27 cellular contexts compared by ENCODE assay signal in the genomic region with DNA sequence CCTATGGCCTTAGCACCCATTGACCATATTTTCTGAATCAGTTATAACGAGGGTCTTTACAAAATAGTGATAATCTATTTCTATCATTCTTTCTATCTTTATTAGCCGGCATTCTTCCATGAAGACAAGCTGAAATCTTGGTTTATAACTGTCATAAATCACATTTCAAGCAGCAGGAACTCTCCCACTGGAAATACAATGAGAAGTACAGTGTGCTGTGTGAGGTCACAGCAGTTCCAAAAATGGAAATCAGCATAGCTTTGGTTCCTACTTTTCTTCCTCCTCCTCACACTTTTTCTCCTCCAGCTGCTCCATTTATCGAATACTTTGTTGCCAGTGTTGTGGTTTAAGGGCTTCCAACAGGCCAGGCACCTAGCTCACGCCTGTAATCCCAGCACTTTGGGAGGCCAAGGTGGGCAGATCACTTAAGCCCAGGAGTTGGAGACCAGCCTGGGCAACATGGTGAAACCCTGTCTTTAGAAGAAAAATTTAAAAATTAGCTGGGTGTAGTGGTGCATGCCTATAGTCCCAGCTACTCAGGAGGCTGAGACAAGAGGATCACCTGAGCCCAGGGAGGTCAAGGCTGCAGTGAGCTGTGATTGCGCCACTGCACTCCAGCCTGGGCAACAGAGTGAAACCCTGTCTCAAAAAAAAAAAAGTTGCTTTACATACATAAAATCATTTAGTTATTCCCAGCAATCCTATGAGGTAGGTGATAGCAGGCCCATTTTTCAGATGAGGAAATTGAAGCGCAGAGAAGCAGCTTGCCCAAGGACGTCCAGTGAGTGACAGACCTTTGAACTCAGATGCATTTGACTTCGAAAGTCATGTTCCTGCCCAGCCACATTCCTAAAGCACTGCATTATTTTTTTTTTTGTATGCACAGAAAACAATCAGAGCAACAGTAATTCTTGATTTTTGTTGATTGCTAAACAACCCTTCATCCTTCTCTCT. TPM values are rescaled to one million over a fixed set of nuclear protein-coding genes. Genes with fewer than 3 reads are reported as not detected.
DNase-seq lines count a peak whose midpoint lies in the region; ATAC-seq, FAIRE-seq and TF ChIP-seq lines count a peak whose summit lies in the region.
"Had no signal": no experiment of that assay in that cellular context is flagged by ENCODE, and none has a peak within 500 bp of the region (broad histone marks: within the 10 kb centered on the region; RNA-seq: fewer than 3 reads in every experiment).

No MANE protein-coding gene starts in this region.

- peak overlapping the region; percentile 3 for H2AFZ ChIP-seq in HCT116 (ENCODE audit: low read depth, low read length, poor library complexity, severe bottlenecking)
- H2AFZ ChIP-seq: hepatocyte had no signal

- peaks cover 2% of the 10 kb centered on the region for H3K9me3 Mint-ChIP-seq in activated naive CD8-positive, alpha-beta T cell treated with anti-CD3 and anti-CD28 coated beads for 36 hours
- no peaks in the 10 kb centered on the region for H3K9me3 Mint-ChIP-seq in nephron

- no peaks in the 10 kb centered on the region for H3K27me3 ChIP-seq in HCT116 (ENCODE audit: insufficient read depth, low read length)
- H3K27me3 ChIP-seq: hepatocyte had no signal

- H3K36me3 ChIP-seq in HCT116 (ENCODE audit: control insufficient read depth in 1 of 2, insufficient read depth in 2 of 2, low read length in 2 of 2), result no peaks in the 10 kb centered on the region
- H3K36me3 ChIP-seq: thyroid gland had no signal

- intact Hi-C loops in HCT116 (cut with micrococcal nuclease) (no loop called here), left cardiac atrium (cut with DNase I) (no loop called here)

- no peaks in the 10 kb centered on the region for H4K20me1 ChIP-seq in HCT116 (ENCODE audit: insufficient read depth)

- TF ChIP-seq RAD21 in HCT116 (IDR thresholded peaks at IDR 0.05; ENCODE audit: low read depth), result no peak

- H3K79me2 ChIP-seq in HCT116 (ENCODE audit: insufficient read depth, low read length), result no peaks in the 10 kb centered on the region
- H3K79me2 ChIP-seq: hepatocyte had no signal

- POLR2A ChIA-PET in HCT116 (lab: Charles Lee), result no interaction called here

- peaks cover 49% of the 10 kb centered on the region for H3K4me1 Mint-ChIP-seq in activated naive CD8-positive, alpha-beta T cell treated with anti-CD3 and anti-CD28 coated beads for 36 hours
- H3K4me1 Mint-ChIP-seq in nephron, result peaks cover 10% of the 10 kb centered on the region

- RAD21 ChIA-PET in HCT116 (lab: Charles Lee; ENCODE audit: low non-redundant PET in 1 of 2, low total read pairs in 2 of 2, uncharacterized antibody in 2 of 2, unreplicated experiment in 2 of 2), result no interaction called here

- no peak overlapping the region for H3K4me3 ChIP-seq in HCT116 (replicated peaks in 1 of 2; ENCODE audit: low read depth in 1 of 2, low read length in 2 of 2)
- H3K4me3 ChIP-seq: hepatocyte, psoas muscle, SK-N-MC, skin epidermis, thyroid gland had no signal

- TF ChIP-seq POLR2A in GM12891 (IDR thresholded peaks at IDR 0.05; ENCODE audit: low read depth, low read length) (no peak), HCT116 (IDR thresholded peaks at IDR 0.05; ENCODE audit: borderline replicate concordance, extremely low read depth, insufficient read depth, insufficient read length) (no peak), H54 (IDR thresholded peaks at IDR 0.05; ENCODE audit: low read depth, low read length) (no peak)

- no TSS peak for BruUV-seq in HCT116 (replicated peaks; lab: Mats Ljungman, UMichigan)

- peaks cover 48% of the 10 kb centered on the region for H3K27me3 Mint-ChIP-seq in activated naive CD8-positive, alpha-beta T cell treated with anti-CD3 and anti-CD28 coated beads for 36 hours
- peaks cover 49% of the 10 kb centered on the region for H3K27me3 Mint-ChIP-seq in nephron (ENCODE audit: low read depth)

- H3K36me3 Mint-ChIP-seq in activated naive CD8-positive, alpha-beta T cell treated with anti-CD3 and anti-CD28 coated beads for 36 hours, result peaks cover 8% of the 10 kb centered on the region
- no peaks in the 10 kb centered on the region for H3K36me3 Mint-ChIP-seq in nephron (ENCODE audit: low read depth)

- no peak overlapping the region for H3K27ac ChIP-seq in HCT116 (ENCODE audit: low read depth, low read length)
- H3K27ac ChIP-seq: psoas muscle, RWPE1, SK-N-MC, skin epidermis, thyroid gland had no signal

- DNase-seq in GM12891 (ENCODE audit: insufficient read length, low spot score), result no peak
- DNase-seq in HCT116 (ENCODE audit: low read depth, low spot score), result no peak
- DNase-seq in activated naive CD8-positive, alpha-beta T cell treated with anti-CD3 and anti-CD28 coated beads for 36 hours, result no peak
- DNase-seq in H54 (ENCODE audit: insufficient read length, low spot score), result no peak
- no peak for DNase-seq in NCI-H2196 (lab: John Stamatoyannopoulos, UW; ENCODE audit: unreplicated experiment)
- no peak for DNase-seq in left cardiac atrium
- DNase-seq: activated naive CD4-positive, alpha-beta T cell treated with Interleukin-2 at 50 U/mL for 16 hours; DMS79; effector CD4-positive, alpha-beta T cell; foreskin melanocyte; immature natural killer cell; NCI-H1092; NCI-H187 treated with DMSO at 0.1 percent for 48 hours; NCI-H226; NCI-H748 treated with DMSO at 0.1 percent for 48 hours; psoas muscle; stimulated activated CD4-positive, alpha-beta T cell treated with anti-CD3 and anti-CD28 coated beads, Interleukin-1b, Interleukin-23, amount 100 ng/mL, for 48 hours; thyroid gland had no signal

- H3K9me3 ChIP-seq in HCT116 (ENCODE audit: control insufficient read depth in 1 of 2, insufficient read depth in 1 of 2, low read depth in 1 of 2, low read length in 2 of 2), result no peaks in the 10 kb centered on the region
- H3K9me3 ChIP-seq: psoas muscle, thyroid gland had no signal

- peaks cover 0 to 14% of the 10 kb centered on the region in 2 experiments; a peak in 3 of 4 replicates for H3K4me1 ChIP-seq in HCT116 (ENCODE audit: control insufficient read depth in 1 of 2, insufficient read depth in 2 of 2, low read length in 2 of 2)

- FAIRE-seq in GM12891 (lab: Jason Lieb, UNC) (peak; percentile 84), H54 (lab: Jason Lieb, UNC) (no peak)

- peak overlapping the region; percentile 69 for H3K4me3 Mint-ChIP-seq in activated naive CD8-positive, alpha-beta T cell treated with anti-CD3 and anti-CD28 coated beads for 36 hours
- peak overlapping the region in 2 of 3 experiments; percentile 41 to 67 for H3K4me3 Mint-ChIP-seq in nephron
- H3K4me3 Mint-ChIP-seq: immature natural killer cell had no signal

- H3K9ac ChIP-seq in HCT116 (ENCODE audit: low read length), result no peak overlapping the region

- peak overlapping the region; percentile 81 for H3K27ac Mint-ChIP-seq in activated naive CD8-positive, alpha-beta T cell treated with anti-CD3 and anti-CD28 coated beads for 36 hours
- H3K27ac Mint-ChIP-seq in nephron, result no peak overlapping the region
- H3K27ac Mint-ChIP-seq: immature natural killer cell had no signal

- no peak for ATAC-seq in HCT116
- no peak for ATAC-seq in left cardiac atrium
- ATAC-seq: activated CD4-positive, CD25-positive, alpha-beta regulatory T cell treated with anti-CD3 and anti-CD28 coated beads, Interleukin-2, amount 50 U/mL, for 24 hours; psoas muscle had no signal

- TF ChIP-seq CTCF in HCT116 (IDR thresholded peaks at IDR 0.05 in 2 of 3, conservative IDR thresholded peaks at IDR 0.05 in 1 of 3; ENCODE audit: borderline replicate concordance in 1 of 3, insufficient read depth in 1 of 3, low read depth in 2 of 3, low read length in 2 of 3), result no peak
- TF ChIP-seq CTCF in nephron (IDR thresholded peaks at IDR 0.05; ENCODE audit: unreplicated experiment in 3 of 3), result no peak

- no peak overlapping the region for H3K4me2 ChIP-seq in HCT116 (ENCODE audit: low read length)
- H3K4me2 ChIP-seq: hepatocyte had no signal

- CTCF ChIA-PET in HCT116 (lab: Charles Lee), result no interaction called here

- H3K9me2 ChIP-seq in HCT116 (ENCODE audit: insufficient read depth), result no peaks in the 10 kb centered on the region

TF ChIP-seq in GM12891, 5 proteins besides CTCF, POLR2A, EP300 and RAD21:
- TF ChIP-seq PAX5 (IDR thresholded peaks at IDR 0.05; ENCODE audit: insufficient read depth, low read length, severe bottlenecking) (no peak), SPI1 (IDR thresholded peaks at IDR 0.05; ENCODE audit: low read depth, low read length) (no peak), TAF1 (IDR thresholded peaks at IDR 0.05; ENCODE audit: low read depth, low read length) (no peak), POLR2AphosphoS5 (IDR thresholded peaks at IDR 0.05; ENCODE audit: low read depth, low read length) (no peak), POU2F2 (IDR thresholded peaks at IDR 0.05; ENCODE audit: low read depth, low read length) (no peak)

TF ChIP-seq in HCT116, 20 proteins besides CTCF, POLR2A, EP300 and RAD21 (continues in another document):
- no peak for TF ChIP-seq TCF7L2 (IDR thresholded peaks at IDR 0.05; ENCODE audit: borderline replicate concordance, extremely low read depth, insufficient read depth, insufficient read length)
- TF ChIP-seq SIN3A (IDR thresholded peaks at IDR 0.05; ENCODE audit: low read depth), result no peak
- TF ChIP-seq, protein P1, sequence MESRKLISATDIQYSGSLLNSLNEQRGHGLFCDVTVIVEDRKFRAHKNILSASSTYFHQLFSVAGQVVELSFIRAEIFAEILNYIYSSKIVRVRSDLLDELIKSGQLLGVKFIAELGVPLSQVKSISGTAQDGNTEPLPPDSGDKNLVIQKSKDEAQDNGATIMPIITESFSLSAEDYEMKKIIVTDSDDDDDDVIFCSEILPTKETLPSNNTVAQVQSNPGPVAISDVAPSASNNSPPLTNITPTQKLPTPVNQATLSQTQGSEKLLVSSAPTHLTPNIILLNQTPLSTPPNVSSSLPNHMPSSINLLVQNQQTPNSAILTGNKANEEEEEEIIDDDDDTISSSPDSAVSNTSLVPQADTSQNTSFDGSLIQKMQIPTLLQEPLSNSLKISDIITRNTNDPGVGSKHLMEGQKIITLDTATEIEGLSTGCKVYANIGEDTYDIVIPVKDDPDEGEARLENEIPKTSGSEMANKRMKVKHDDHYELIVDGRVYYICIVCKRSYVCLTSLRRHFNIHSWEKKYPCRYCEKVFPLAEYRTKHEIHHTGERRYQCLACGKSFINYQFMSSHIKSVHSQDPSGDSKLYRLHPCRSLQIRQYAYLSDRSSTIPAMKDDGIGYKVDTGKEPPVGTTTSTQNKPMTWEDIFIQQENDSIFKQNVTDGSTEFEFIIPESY (IDR thresholded peaks at IDR 0.05; ENCODE audit: extremely low read depth, insufficient replicate concordance, low read length), result no peak
- no peak for TF ChIP-seq YY1 (IDR thresholded peaks at IDR 0.05; ENCODE audit: extremely low read depth, insufficient replicate concordance, low read depth, low read length)
- no peak for TF ChIP-seq FOSL1 (IDR thresholded peaks at IDR 0.05; ENCODE audit: low read depth)

RNA-seq across cellular contexts. Expression of gene GPR55, which starts 34.0 kb away (rescaled TPM):
- polyA plus RNA-seq in GM12891 (2012; ENCODE audit: low read depth, missing spikeins), result 20.8 TPM
- total RNA-seq in HCT116 (2021; ENCODE audit: unreplicated experiment) (not detected), left cardiac atrium (under 1 TPM in 1 of 2 donors, not detected in 1; 0.08 TPM)
- polyA plus RNA-seq in HCT116 (2012), result 0.08 TPM in 1 of 2 replicates, not detected in the other
- total RNA-seq in activated naive CD8-positive, alpha-beta T cell treated with anti-CD3 and anti-CD28 coated beads for 36 hours, result 10 to 100 TPM; 18.8 to 20.4 TPM
- polyA plus RNA-seq: hepatocyte, immature natural killer cell had no signal

RNA-seq across cellular contexts. Expression of gene SPATA3, which starts 36.8 kb away (rescaled TPM):
- polyA plus RNA-seq in GM12891 (2012; ENCODE audit: low read depth, missing spikeins), result not detected
- total RNA-seq in HCT116 (2021; ENCODE audit: unreplicated experiment) (not detected), left cardiac atrium (not detected)
- polyA plus RNA-seq in HCT116 (2012), result not detected in 2 replicates
- total RNA-seq in activated naive CD8-positive, alpha-beta T cell treated with anti-CD3 and anti-CD28 coated beads for 36 hours, result not detected
- total RNA-seq: hepatocyte, liver, mucosa of gallbladder, psoas muscle had no signal
- polyA plus RNA-seq: esophagus, hepatocyte, immature natural killer cell, liver, psoas muscle had no signal

Comparison
In these comparisons a context has a peak if more than half of its experiments do, and no peak if none do; other contexts are left out.
1. RNA of gene GPR55, which starts 34.0 kb away (total RNA-seq): 18.8 to 20.4 TPM in activated naive CD8-positive, alpha-beta T cell treated with anti-CD3 and anti-CD28 coated beads for 36 hours; 0.08 TPM in left cardiac atrium and not detected in HCT116 (single experiment); every median in the first group is over 10 times any median in the second.